Comparison of ENCODE assay signal across 21 cellular contexts in the genomic region with DNA sequence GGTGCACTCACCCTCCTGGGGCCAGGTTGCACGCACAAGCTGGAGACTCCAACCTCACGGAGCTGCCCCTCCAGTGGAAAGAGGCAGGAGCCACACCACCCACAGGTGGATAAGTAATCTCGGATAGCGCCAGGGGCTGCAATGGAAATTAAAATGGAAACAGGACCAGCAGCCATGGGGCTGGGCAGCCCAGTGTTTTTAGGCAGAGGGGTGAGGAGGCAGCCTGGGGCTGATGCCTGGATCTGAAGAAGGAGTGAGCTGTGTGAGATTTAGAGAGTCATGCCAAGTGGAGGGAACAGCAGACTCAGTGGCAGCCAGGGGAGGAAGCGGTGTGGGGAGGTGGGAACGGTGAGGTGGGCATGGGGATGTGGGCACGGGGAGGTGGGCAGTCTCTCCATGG.
"Had no signal": no experiment of that assay in that cellular context is flagged by ENCODE, and none has a peak within 500 bp of the region (broad histone marks: within the 10 kb centered on the region; RNA-seq: fewer than 3 reads in every experiment).

No MANE protein-coding gene starts in this region.

- H3K4me1 ChIP-seq: esophagus squamous epithelium, gastrocnemius medialis, heart right ventricle, left lung, lower lobe of right lung had no signal

- H3K27me3 ChIP-seq: gastrocnemius medialis had no signal

- H3K4me1 Mint-ChIP-seq: endodermal cell, mesothelial cell of epicardium had no signal

- H3K9me3 Mint-ChIP-seq: dendritic cell treated with granulocyte-macrophage colony-stimulating factor and Interleukin-4, amounts not matched to agents 40 ng/mL and 50 ng/mL, for 4 days; effector memory CD8-positive, alpha-beta T cell; mesothelial cell of epicardium had no signal

- H3K27ac Mint-ChIP-seq: dendritic cell treated with granulocyte-macrophage colony-stimulating factor and Interleukin-4, amounts not matched to agents 40 ng/mL and 50 ng/mL, for 4 days; effector memory CD8-positive, alpha-beta T cell; endodermal cell; mesothelial cell of epicardium had no signal

- H3K27ac ChIP-seq: epithelial cell of prostate, esophagus squamous epithelium, gastrocnemius medialis, heart right ventricle, left lung, lower lobe of right lung had no signal

- H3K36me3 ChIP-seq: esophagus squamous epithelium, gastrocnemius medialis, heart right ventricle, left lung, lower lobe of right lung had no signal

- DNase-seq: cortex of kidney; effector CD8-positive, alpha-beta T cell; effector memory CD8-positive, alpha-beta T cell; endodermal cell; erythroblast; esophagus squamous epithelium; foreskin fibroblast; foreskin melanocyte; gastrocnemius medialis; glutamatergic neuron; heart right ventricle; hippocampal formation; left cardiac atrium; left ventricle myocardium superior; lower lobe of right lung; mesenchymal stem cell had no signal

- H3K9me3 ChIP-seq: esophagus squamous epithelium, gastrocnemius medialis, heart right ventricle, lower lobe of right lung, mucosa of descending colon had no signal

- H3K4me3 Mint-ChIP-seq: dendritic cell treated with granulocyte-macrophage colony-stimulating factor and Interleukin-4, amounts not matched to agents 40 ng/mL and 50 ng/mL, for 4 days; effector memory CD8-positive, alpha-beta T cell; endodermal cell; mesothelial cell of epicardium had no signal

- H3K27me3 Mint-ChIP-seq: dendritic cell treated with granulocyte-macrophage colony-stimulating factor and Interleukin-4, amounts not matched to agents 40 ng/mL and 50 ng/mL, for 4 days had no signal

- H3K36me3 Mint-ChIP-seq: mesothelial cell of epicardium had no signal

- H3K4me3 ChIP-seq: esophagus squamous epithelium, gastrocnemius medialis, heart right ventricle, left lung, lower lobe of right lung, mucosa of descending colon had no signal
